Comparison of ENCODE assay signal across 2 cellular contexts in genomic region chr5:159211712-159212111, GRCh38.
TF ChIP-seq lines count a peak whose summit lies in the region.

No MANE protein-coding gene starts in this region.

TF ChIP-seq in HEK293, 187 proteins besides CTCF, POLR2A, EP300 and RAD21 (continued from another document and continues in another):
- TF ChIP-seq ZNF26 (tag by site-specific recombination; IDR thresholded peaks at IDR 0.05) (no peak), ZNF362 (tag by site-specific recombination; IDR thresholded peaks at IDR 0.05) (0 out of 2 replicates have a peak, but pooled peaks have one; percentile 23), PRDM1 (tag by site-specific recombination; IDR thresholded peaks at IDR 0.05) (0 out of 2 replicates have a peak, but pooled peaks have one; percentile 15), ZNF658 (tag by site-specific recombination; IDR thresholded peaks at IDR 0.05) (no peak), ZNF341 (tag by site-specific recombination; IDR thresholded peaks at IDR 0.05; ENCODE audit: low read depth) (no peak; the same call in none of the 2 replicates), ZNF423 (tag by site-specific recombination; IDR thresholded peaks at IDR 0.05) (no peak), ZNF600 (tag by site-specific recombination; IDR thresholded peaks at IDR 0.05) (peak; percentile 59; the same call in 1 of the 2 replicates), ZNF629 (tag by site-specific recombination; IDR thresholded peaks at IDR 0.05) (no peak), ZNF114 (tag by site-specific recombination; IDR thresholded peaks at IDR 0.05) (no peak), ZBTB44 (tag by site-specific recombination; IDR thresholded peaks at IDR 0.05) (peak; percentile 76), ZSCAN30 (tag by site-specific recombination; IDR thresholded peaks at IDR 0.05) (no peak), ZBTB6 (tag by site-specific recombination; IDR thresholded peaks at IDR 0.05) (0 out of 2 replicates have a peak, but pooled peaks have one; percentile 48), ZNF768 (tag by site-specific recombination; IDR thresholded peaks at IDR 0.05) (no peak), ZNF394 (tag by site-specific recombination; IDR thresholded peaks at IDR 0.05; ENCODE audit: borderline replicate concordance) (0 out of 2 replicates have a peak, but pooled peaks have one; percentile 25), OSR2 (tag by site-specific recombination; IDR thresholded peaks at IDR 0.05) (peak; percentile 76; the same call in 1 of the 2 replicates), ZNF549 (tag by site-specific recombination; IDR thresholded peaks at IDR 0.05) (no peak), ZNF677 (tag by site-specific recombination; IDR thresholded peaks at IDR 0.05) (no peak), ZNF514 (tag by site-specific recombination; IDR thresholded peaks at IDR 0.05) (no peak), ZNF624 (tag by site-specific recombination; IDR thresholded peaks at IDR 0.05) (no peak), IKZF3 (tag by site-specific recombination; IDR thresholded peaks at IDR 0.05) (peak; percentile 72), PRDM6 (tag by site-specific recombination; IDR thresholded peaks at IDR 0.05) (peak; percentile 88), ZFP41 (tag by site-specific recombination; IDR thresholded peaks at IDR 0.05; ENCODE audit: borderline replicate concordance) (no peak), KLF10 (tag by site-specific recombination; IDR thresholded peaks at IDR 0.05) (no peak), ZNF121 (tag by site-specific recombination; IDR thresholded peaks at IDR 0.05) (no peak), BCL11A (tag by site-specific recombination; IDR thresholded peaks at IDR 0.05; ENCODE audit: low read depth) (no peak)

TF ChIP-seq in SK-N-SH, 30 proteins besides CTCF, POLR2A, EP300 and RAD21 (continued from another document):
- no peak for TF ChIP-seq REST (IDR thresholded peaks at IDR 0.05; ENCODE audit: low read depth, low read length)
- no peak for TF ChIP-seq GABPA (IDR thresholded peaks at IDR 0.05; ENCODE audit: low read depth)
- no peak for TF ChIP-seq MEF2A (IDR thresholded peaks at IDR 0.05; ENCODE audit: borderline replicate concordance, low read depth)
